ENCODE assay signal across 10 cellular contexts in the genomic region with DNA sequence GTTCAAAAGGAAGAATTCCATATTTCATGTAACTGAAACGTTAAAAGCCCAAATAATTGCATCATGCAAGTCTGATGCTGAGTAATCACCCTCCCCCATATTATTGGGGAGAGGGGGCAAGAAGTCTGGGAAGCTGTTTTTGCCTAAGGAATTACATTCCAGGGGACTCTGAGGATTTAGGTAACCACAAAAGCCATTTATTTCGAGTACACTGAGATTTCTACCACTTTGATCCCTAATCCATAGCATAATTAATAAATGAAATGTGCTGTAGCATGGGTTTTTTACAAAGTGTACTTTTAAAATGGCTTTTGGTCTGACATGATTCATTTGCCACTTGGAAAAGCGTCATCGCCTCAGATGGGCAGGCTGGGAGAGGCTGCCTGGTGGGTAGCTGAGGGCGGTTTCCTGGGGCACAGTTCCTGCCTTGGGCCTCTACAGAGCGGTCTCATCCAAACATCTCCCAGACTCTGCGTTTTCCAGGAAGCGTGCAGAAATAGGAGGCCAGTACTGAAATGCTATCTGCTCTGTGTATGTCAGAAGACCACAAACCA.
DNase-seq lines count a peak whose midpoint lies in the region; ATAC-seq, FAIRE-seq and TF ChIP-seq lines count a peak whose summit lies in the region.
"Had no signal": no experiment of that assay in that cellular context is flagged by ENCODE, and none has a peak within 500 bp of the region (broad histone marks: within the 10 kb centered on the region; RNA-seq: fewer than 3 reads in every experiment).

No MANE protein-coding gene starts in this region.

- H3K14ac ChIP-seq in H1 (ENCODE audit: insufficient read length), result no peak overlapping the region

- TF ChIP-seq RAD21 in H1 (IDR thresholded peaks at IDR 0.05 in 1 of 2, conservative IDR thresholded peaks at IDR 0.05 in 1 of 2; ENCODE audit: low read depth in 2 of 2, low read length in 2 of 2), result no peak

- H3K9me3 ChIP-seq in H1 (ENCODE audit: insufficient read depth in 2 of 2, low read depth in 1 of 2, low read length in 1 of 2) (no peaks in the 10 kb centered on the region), osteoblast (ENCODE audit: low read depth, low read length) (no peaks in the 10 kb centered on the region)

- H3K4me2 ChIP-seq in H1 (ENCODE audit: insufficient read depth in 1 of 2, low read depth in 2 of 2, low read length in 2 of 2) (no peak overlapping the region), osteoblast (ENCODE audit: insufficient read depth, low read length) (peak overlapping the region; percentile 74)

- H2BK20ac ChIP-seq in H1 (ENCODE audit: low read length), result no peak overlapping the region

- ATAC-seq in HG02763 (IDR thresholded peaks at IDR 0.05; ENCODE audit: unreplicated experiment) (no peak), HG02938 (IDR thresholded peaks at IDR 0.05; ENCODE audit: unreplicated experiment) (no peak)

- H3K79me1 ChIP-seq in H1 (ENCODE audit: low read depth, low read length), result peaks cover 10% of the 10 kb centered on the region

- CTCF ChIA-PET in H1 (lab: Charles Lee; ENCODE audit: partially characterized antibody), result interaction anchor here (0.8 to 1.4 kb wide), 4 partner anchors 17 to 582 kb away, joined by 3 to 4 read pairs (median 3); no protein-coding TSS in a partner anchor

- no peak overlapping the region for H3K56ac ChIP-seq in H1 (replicated peaks; ENCODE audit: insufficient read length, low read depth, low read length)

- no peak for TF ChIP-seq CTCF in AG10803 (conservative IDR thresholded peaks at IDR 0.05; ENCODE audit: low read length)
- no peak for TF ChIP-seq CTCF in H1 (IDR thresholded peaks at IDR 0.05; ENCODE audit: control extremely low read depth in 1 of 3, insufficient read depth in 1 of 3, low read depth in 1 of 3, low read length in 3 of 3)
- TF ChIP-seq CTCF in osteoblast (IDR thresholded peaks at IDR 0.05; ENCODE audit: extremely low read depth, low read depth, low read length), result no peak

- no peak overlapping the region; a peak in 1 of 7 replicates for H3K9ac ChIP-seq in H1 (replicated peaks in 1 of 4; ENCODE audit: extremely low read depth in 1 of 4, low read depth in 3 of 4, low read length in 3 of 4)

- 0 out of 2 replicates have a peak overlapping the region, but pooled peaks have one; percentile 38 for H2BK5ac ChIP-seq in H1 (ENCODE audit: low read depth, low read length)

- POLR2A ChIA-PET in H1 (lab: Charles Lee; ENCODE audit: partially characterized antibody), result interaction anchor here (0.9 to 1.4 kb wide), 2 partner anchors 14 to 61 kb away, joined by 3 to 4 read pairs; no protein-coding TSS in a partner anchor

- H2BK12ac ChIP-seq in H1 (ENCODE audit: low read depth, low read length), result 0 out of 2 replicates have a peak overlapping the region, but pooled peaks have one; percentile 13

- H4K8ac ChIP-seq in H1 (ENCODE audit: extremely low read depth, insufficient read depth, low read length), result no peak overlapping the region

- H3K4me1 ChIP-seq in H1 (replicated peaks in 1 of 4; ENCODE audit: control insufficient read depth in 3 of 4, insufficient read depth in 4 of 4, low read length in 3 of 4) (peaks cover 7 to 56% (median 46%) of the 10 kb centered on the region in 4 experiments), osteoblast (ENCODE audit: insufficient read depth, low read length) (peaks cover 82% of the 10 kb centered on the region)

- H3K27ac ChIP-seq in H1 (ENCODE audit: low read depth, low read length) (no peak overlapping the region), osteoblast (ENCODE audit: low read depth, low read length) (peak overlapping the region; percentile 98)
- H3K27ac ChIP-seq: C4-2B had no signal

- H3K4ac ChIP-seq in H1 (replicated peaks; ENCODE audit: insufficient read length, low read depth, low read length), result no peak overlapping the region

- H4K20me1 ChIP-seq in H1 (replicated peaks in 1 of 2; ENCODE audit: control insufficient read depth in 1 of 2, insufficient read depth in 2 of 2, low read length in 2 of 2), result peaks cover 8 to 14% of the 10 kb centered on the region in 2 experiments
- no peaks in the 10 kb centered on the region for H4K20me1 ChIP-seq in osteoblast (ENCODE audit: insufficient read depth, low read length)

- no peak overlapping the region for H3K18ac ChIP-seq in H1 (ENCODE audit: extremely low read depth, low read length)

- TF ChIP-seq POLR2A in H1 (IDR thresholded peaks at IDR 0.05; ENCODE audit: control extremely low read depth in 1 of 2, low read depth in 2 of 2, low read length in 2 of 2), result no peak

- H3K23ac ChIP-seq in H1 (ENCODE audit: insufficient read length), result no peak overlapping the region

- no peak for TF ChIP-seq EP300 in H1 (IDR thresholded peaks at IDR 0.05; ENCODE audit: borderline replicate concordance in 1 of 2, low read depth in 2 of 2, low read length in 2 of 2)

- H2BK15ac ChIP-seq in H1 (ENCODE audit: low read length), result no peak overlapping the region

- no peaks in the 10 kb centered on the region for H3K27me3 ChIP-seq in H1 (replicated peaks in 1 of 4; ENCODE audit: control insufficient read depth in 3 of 4, extremely low read depth in 1 of 4, insufficient read depth in 3 of 4, low read length in 3 of 4)
- H3K27me3 ChIP-seq in osteoblast (ENCODE audit: insufficient read depth, low read length), result no peaks in the 10 kb centered on the region

- DNase-seq in AG10803 (ENCODE audit: low read depth), result peak; percentile 88
- peak; percentile 51 for DNase-seq in NCI-H226
- DNase-seq in H1 (ENCODE audit: low read depth in 1 of 2, low spot score in 2 of 2), result no peak
- DNase-seq in osteoblast (ENCODE audit: insufficient read length, low spot score, missing footprints), result no peak
- no peak for DNase-seq in effector CD4-positive, alpha-beta T cell
- DNase-seq in NCI-H128 (lab: John Stamatoyannopoulos, UW; ENCODE audit: unreplicated experiment), result no peak
- DNase-seq: activated CD8-positive, alpha-beta memory T cell treated with anti-CD3 and anti-CD28 coated beads, Interleukin-2, amount 50 U/mL, for 4 hours had no signal

- no peak overlapping the region for H2BK120ac ChIP-seq in H1 (replicated peaks; ENCODE audit: low read depth, low read length)

- H3K4me3 ChIP-seq in AG10803 (ENCODE audit: low read length), result no peak overlapping the region
- H3K4me3 ChIP-seq in H1 (ENCODE audit: extremely low read depth in 1 of 4, insufficient read depth in 2 of 4, low read depth in 3 of 4, low read length in 4 of 4), result no peak overlapping the region
- H3K4me3 ChIP-seq in osteoblast (ENCODE audit: insufficient read depth, low read length), result peak overlapping the region; percentile 35

- WGBS in H1 (ENCODE audit: extremely low coverage in 1 of 2, insufficient coverage in 1 of 2, insufficient read length in 1 of 2, insufficient replicate concordance in 2 of 2, low coverage in 1 of 2, low lambda C conversion rate in 2 of 2, missing lambda C conversion rate in 1 of 2), 2 experiments, result 76% methylated on average over 8 of the region's 8 CpGs; no CpG with 5 or more reads in 1 of the 2 experiments

- H3K23me2 ChIP-seq in H1 (ENCODE audit: low read depth, low read length), result peaks cover 1% of the 10 kb centered on the region; the same call in 1 of the 2 replicates

- H4K5ac ChIP-seq in H1 (ENCODE audit: insufficient read length, low read depth, low read length), result no peak overlapping the region

- FAIRE-seq in H1 (lab: Jason Lieb, UNC), result no peak

- no peak overlapping the region; the same call in 1 of the 2 replicates for H2AK5ac ChIP-seq in H1 (ENCODE audit: low read depth, low read length)

- H3K79me2 ChIP-seq in H1 (ENCODE audit: control insufficient read depth in 1 of 2, insufficient read depth in 2 of 2, low read length in 2 of 2) (peaks cover 4 to 93% of the 10 kb centered on the region in 2 experiments; a peak in 3 of 4 replicates), osteoblast (ENCODE audit: insufficient read depth, low read length) (peaks cover 46% of the 10 kb centered on the region)

- H2AFZ ChIP-seq in H1 (ENCODE audit: low read length) (no peak overlapping the region), osteoblast (ENCODE audit: low read length) (peak overlapping the region; percentile 69)

- no peak overlapping the region for H4K91ac ChIP-seq in H1 (replicated peaks; ENCODE audit: insufficient read length, low read length)

- H3K36me3 ChIP-seq in H1 (ENCODE audit: control insufficient read depth in 2 of 4, insufficient read depth in 4 of 4, low read length in 3 of 4) (no peaks in the 10 kb centered on the region), osteoblast (ENCODE audit: insufficient read depth, low read length) (no peaks in the 10 kb centered on the region)

TF ChIP-seq in H1, 55 proteins besides CTCF, POLR2A, EP300 and RAD21:
- TF ChIP-seq EGR1 (IDR thresholded peaks at IDR 0.05; ENCODE audit: borderline replicate concordance, low read depth, low read length) (no peak), JUN (IDR thresholded peaks at IDR 0.05; ENCODE audit: low read depth, low read length) (no peak), EZH2 (IDR thresholded peaks at IDR 0.05; ENCODE audit: low read depth, low read length, severe bottlenecking) (no peak)

Comparison
In these comparisons a context has a peak if more than half of its experiments do, and no peak if none do; other contexts are left out.
1. DNase-seq: peak in AG10803 (single experiment) and NCI-H226 (single experiment); none in H1 (0 of 2), osteoblast (single experiment), effector CD4-positive, alpha-beta T cell (single experiment) and NCI-H128 (single experiment).